Comparison of ENCODE assay signal across 8 cellular contexts in the genomic region with DNA sequence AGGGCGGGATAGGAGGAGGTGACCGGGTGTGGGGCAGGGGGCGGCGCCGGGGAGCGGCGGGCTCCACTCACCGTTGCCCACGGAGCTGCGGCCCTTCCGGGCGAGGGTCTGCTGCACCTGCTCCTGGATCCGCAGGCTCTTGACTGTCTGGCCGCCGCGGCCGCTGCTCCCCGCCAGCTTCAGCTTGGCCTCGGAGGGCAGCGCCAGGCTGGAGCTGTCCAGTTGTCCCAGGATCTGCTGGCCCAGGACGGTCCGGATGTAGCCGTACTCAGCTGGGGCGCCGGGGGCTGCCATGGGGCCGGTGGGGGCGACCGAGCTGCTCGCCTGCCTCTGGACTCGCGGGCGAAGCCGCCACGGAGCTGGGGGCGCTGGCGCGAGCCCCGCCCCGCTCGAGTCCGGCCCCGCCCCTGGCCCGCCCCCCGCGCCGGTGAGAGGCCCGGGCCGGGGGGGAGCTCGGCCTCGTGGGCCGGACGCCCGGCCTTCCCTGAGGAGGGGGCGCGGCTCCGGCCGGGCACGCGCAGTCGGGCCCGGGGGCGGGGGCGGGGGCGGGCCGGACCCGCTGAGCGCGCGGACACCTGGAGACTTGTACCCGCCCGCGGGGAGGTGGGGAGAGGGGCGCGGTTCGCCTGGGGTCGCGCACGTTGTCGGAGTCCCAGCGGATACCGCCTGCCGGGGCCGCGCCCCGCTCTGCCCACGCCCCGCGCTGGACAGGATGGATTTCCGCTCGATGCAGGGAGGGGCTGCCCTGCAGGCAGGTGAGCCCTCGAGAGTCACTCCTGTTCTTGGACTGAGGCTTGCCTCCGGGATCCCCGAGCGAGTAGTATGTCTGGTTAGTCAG. TPM values are rescaled to one million over a fixed set of nuclear protein-coding genes. Genes with fewer than 3 reads are reported as not detected.
DNase-seq lines count a peak whose midpoint lies in the region; ATAC-seq, FAIRE-seq and TF ChIP-seq lines count a peak whose summit lies in the region.

Gene PKP2 (minus strand): TSS at position 340 of the 838 bp plus-strand sequence. CDS start 46 bp downstream, at position 294.

- H3K9me1 ChIP-seq in endothelial cell of umbilical vein (replicated peaks; ENCODE audit: control insufficient read depth, extremely low read depth, insufficient read depth, low read length), result no peaks in the 10 kb centered on the region

- peak within 1 kb of the TSS; percentile 88 for H3K4me3 Mint-ChIP-seq in mesothelial cell of epicardium

- peak within 1 kb of the TSS; percentile 81 for H2AFZ ChIP-seq in endothelial cell of umbilical vein (ENCODE audit: low read depth, low read length)

- H3K27me3 Mint-ChIP-seq in mesothelial cell of epicardium (ENCODE audit: low read depth), result no peaks in the 10 kb centered on the region

- TF ChIP-seq CTCF in VCaP (conservative IDR thresholded peaks at IDR 0.05), result no peak; the same call in 1 of the 2 replicates
- no peak for TF ChIP-seq CTCF in endothelial cell of umbilical vein (IDR thresholded peaks at IDR 0.05; ENCODE audit: extremely low read depth in 1 of 2, insufficient read depth in 1 of 2, low read depth in 1 of 2, low read length in 2 of 2)
- no peak for TF ChIP-seq CTCF in mesothelial cell of epicardium (IDR thresholded peaks at IDR 0.05; ENCODE audit: unreplicated experiment)
- TF ChIP-seq CTCF in tibial artery (IDR thresholded peaks at IDR 0.05), result no peak

- intact Hi-C loops in endothelial cell of umbilical vein (cut with micrococcal nuclease) (loop anchor here (1.0 kb wide), 2 partner anchors 23 to 140 kb away; no protein-coding TSS in a partner anchor), tibial artery (cut with DNase I; ENCODE audit: low total_unique reads) (no loop called here)

- dilution Hi-C loops in endothelial cell of umbilical vein (cut with MboI; ENCODE audit: extremely low pct_ligation_motif_present, low sequenced_read_pairs), result no loop called here

- H3K4me2 ChIP-seq in endothelial cell of umbilical vein (ENCODE audit: insufficient read depth, low read length), result peak within 1 kb of the TSS; percentile 64

- POLR2A ChIA-PET in endothelial cell of umbilical vein (lab: Charles Lee), result interaction anchor here (0.7 kb wide), 1 partner anchor 141 kb away, joined by 3 read pairs; the partner anchor contains the start of gene YARS2

- H3K4me1 ChIP-seq in endothelial cell of umbilical vein (ENCODE audit: control insufficient read depth, extremely low read depth, insufficient read depth, low read length) (peaks cover 12% of the 10 kb centered on the region), tibial artery (peaks cover 0 to 17% (median 12%) of the 10 kb centered on the region in 4 donors)

- CTCF ChIA-PET in endothelial cell of umbilical vein (lab: Charles Lee), result interaction anchor here (1.2 to 1.6 kb wide), 3 partner anchors 23 to 1126 kb away, joined by 3 to 13 read pairs (median 10); partner anchors contain the start of genes ALG10 and YARS2

- peak; percentile 52 for ATAC-seq in GM21619 (IDR thresholded peaks at IDR 0.05; ENCODE audit: unreplicated experiment)

- H3K79me2 ChIP-seq in endothelial cell of umbilical vein (ENCODE audit: control insufficient read depth, insufficient read depth, low read length), result no peaks in the 10 kb centered on the region

- DNase-seq in DMS153 (lab: John Stamatoyannopoulos, UW), result peak; percentile 95
- DNase-seq in LoVo (ENCODE audit: low spot score), result peak; percentile 98
- DNase-seq in endothelial cell of umbilical vein (ENCODE audit: low read depth, low spot score), result peak; percentile 36
- DNase-seq in mesothelial cell of epicardium (ENCODE audit: low spot score in 2 of 2, unreplicated experiment in 2 of 2), result peak; percentile 60 to 79
- DNase-seq in tibial artery, result no peak
- DNase-seq in DMS114 treated with DMSO at 0.1 percent for 48 hours (lab: John Stamatoyannopoulos, UW; ENCODE audit: unreplicated experiment), result no peak

- no TSS peak for BruUV-seq in endothelial cell of umbilical vein (replicated peaks; lab: Mats Ljungman, UMichigan)

- no peaks in the 10 kb centered on the region for H3K9me3 Mint-ChIP-seq in mesothelial cell of epicardium

- H3K36me3 Mint-ChIP-seq in mesothelial cell of epicardium, result no peaks in the 10 kb centered on the region

- H3K27ac ChIP-seq in VCaP (peak within 1 kb of the TSS; percentile 87), endothelial cell of umbilical vein (ENCODE audit: insufficient read depth, low read depth, low read length) (no peak within 1 kb of the TSS), tibial artery (no peak within 1 kb of the TSS)

- no peaks in the 10 kb centered on the region for H3K9me3 ChIP-seq in endothelial cell of umbilical vein (replicated peaks; ENCODE audit: control insufficient read depth, insufficient read depth, low read length)
- no peaks in the 10 kb centered on the region for H3K9me3 ChIP-seq in tibial artery

- H3K27ac Mint-ChIP-seq in mesothelial cell of epicardium, result peak within 1 kb of the TSS; percentile 95

- H3K4me1 Mint-ChIP-seq in mesothelial cell of epicardium, result peaks cover 66% of the 10 kb centered on the region

- H3K4me3 ChIP-seq in endothelial cell of umbilical vein (replicated peaks in 1 of 3; ENCODE audit: insufficient read depth in 1 of 3, low read depth in 1 of 3, low read length in 3 of 3) (peak within 1 kb of the TSS in 2 of 3 experiments; percentile 58 to 61), tibial artery (peak within 1 kb of the TSS; percentile 44 to 55)

- H3K9ac ChIP-seq in endothelial cell of umbilical vein (replicated peaks; ENCODE audit: extremely low read depth, insufficient read depth, low read length), result no peak within 1 kb of the TSS

- peaks cover 8 to 15% of the 10 kb centered on the region in 2 experiments for H3K27me3 ChIP-seq in endothelial cell of umbilical vein (ENCODE audit: control insufficient read depth in 2 of 2, insufficient read depth in 2 of 2, low read length in 2 of 2)
- H3K27me3 ChIP-seq in tibial artery, result peaks cover 0 to 37% of the 10 kb centered on the region in 2 donors

- no peaks in the 10 kb centered on the region for H4K20me1 ChIP-seq in endothelial cell of umbilical vein (replicated peaks; ENCODE audit: control insufficient read depth, extremely low read depth, insufficient read depth, low read length)

- H3K36me3 ChIP-seq in endothelial cell of umbilical vein (ENCODE audit: control insufficient read depth in 2 of 2, extremely low read depth in 1 of 2, insufficient read depth in 2 of 2, low read length in 2 of 2) (no peaks in the 10 kb centered on the region), tibial artery (no peaks in the 10 kb centered on the region)

- FAIRE-seq in endothelial cell of umbilical vein (lab: Jason Lieb, UNC), result no peak

- no peak for TF ChIP-seq POLR2A in endothelial cell of umbilical vein (IDR thresholded peaks at IDR 0.05; ENCODE audit: low read depth, low read length)

TF ChIP-seq in endothelial cell of umbilical vein, 7 proteins besides CTCF, POLR2A, EP300 and RAD21:
- TF ChIP-seq JUN (IDR thresholded peaks at IDR 0.05; ENCODE audit: borderline replicate concordance, insufficient read depth, insufficient read length, low read depth) (no peak), EZH2 (IDR thresholded peaks at IDR 0.05; ENCODE audit: borderline replicate concordance, low read depth, low read length, severe bottlenecking) (peak; percentile 43)
TF ChIP-seq in endothelial cell of umbilical vein: peak in this region for 1.

RNA-seq across cellular contexts. Expression of gene PKP2, which starts in this region (rescaled TPM):
- total RNA-seq in endothelial cell of umbilical vein, result 6.5 and 9.1 TPM in 2 replicates
- 1.4 and 1.5 TPM in 2 replicates for polyA plus RNA-seq in endothelial cell of umbilical vein
- 1.4 and 1.8 TPM in 2 replicates for polyA plus RNA-seq in endothelial cell of umbilical vein (2011; cell fraction: cytosol; rRNA removed)
- polyA plus RNA-seq in endothelial cell of umbilical vein (2011; cell fraction: nucleus; rRNA removed), result 1.7 and 1.9 TPM in 2 replicates
- polyA plus RNA-seq in endothelial cell of umbilical vein (2012), result 3.9 and 7.0 TPM in 2 replicates
- polyA minus RNA-seq in endothelial cell of umbilical vein, result 2.5 and 3.4 TPM in 2 replicates
- 8.4 TPM for polyA minus RNA-seq in endothelial cell of umbilical vein (2011; cell fraction: cytosol; rRNA and poly(A)+ RNA removed)
- polyA minus RNA-seq in endothelial cell of umbilical vein (2011; cell fraction: nucleus; rRNA and poly(A)+ RNA removed), result 2.7 and 4.4 TPM in 2 replicates
- 65.3 to 69.5 TPM (median 67.3 TPM) in 3 replicates for total RNA-seq in mesothelial cell of epicardium

Comparison
In these comparisons a context has a peak if more than half of its experiments do, and no peak if none do; other contexts are left out.
1. DNase-seq: peak in DMS153 (single experiment), LoVo (single experiment), endothelial cell of umbilical vein (single experiment) and mesothelial cell of epicardium (2 of 2); none in tibial artery (0 of 2) and DMS114 treated with DMSO at 0.1 percent for 48 hours (single experiment).